Comparison of ENCODE assay signal across 2 cellular contexts in genomic region chr6:77124604-77125003, GRCh38.
TF ChIP-seq lines count a peak whose summit lies in the region.

No MANE protein-coding gene starts in this region.

TF ChIP-seq in SK-N-SH treated with all-trans-retinoic acid at 6 μM for 48 hours, 23 proteins besides CTCF, POLR2A, EP300 and RAD21 (continued from another document):
- TF ChIP-seq POU6F1 (CRISPR knock-in tag; IDR thresholded peaks at IDR 0.05; ENCODE audit: borderline replicate concordance, low read depth): no peak
- no peak for TF ChIP-seq ZFP3 (CRISPR knock-in tag; IDR thresholded peaks at IDR 0.05)
- TF ChIP-seq RARB (CRISPR knock-in tag; IDR thresholded peaks at IDR 0.05): no peak
- TF ChIP-seq ISL1 (CRISPR knock-in tag; IDR thresholded peaks at IDR 0.05): no peak
- TF ChIP-seq PATZ1 (CRISPR knock-in tag; IDR thresholded peaks at IDR 0.05; ENCODE audit: borderline replicate concordance): no peak
- TF ChIP-seq TOX (CRISPR knock-in tag; IDR thresholded peaks at IDR 0.05; ENCODE audit: borderline replicate concordance): no peak

TF ChIP-seq in SK-N-SH, 30 proteins besides CTCF, POLR2A, EP300 and RAD21 (continued from another document):
- TF ChIP-seq ZBTB33 (IDR thresholded peaks at IDR 0.05; ENCODE audit: borderline replicate concordance, low read depth) (no peak), SMC3 (IDR thresholded peaks at IDR 0.05; ENCODE audit: low read depth, low read length) (no peak), FOXM1 (IDR thresholded peaks at IDR 0.05; ENCODE audit: low read depth) (no peak), ELF1 (IDR thresholded peaks at IDR 0.05) (no peak), RCOR1 (IDR thresholded peaks at IDR 0.05; ENCODE audit: low read length) (no peak), MEF2A (IDR thresholded peaks at IDR 0.05; ENCODE audit: borderline replicate concordance, low read depth) (no peak)
